26 cellular contexts compared by ENCODE assay signal in genomic region chr15:79164043-79164442, GRCh38.
"Had no signal": no experiment of that assay in that cellular context is flagged by ENCODE, and none has a peak within 500 bp of the region (broad histone marks: within the 10 kb centered on the region; RNA-seq: fewer than 3 reads in every experiment).

No MANE protein-coding gene starts in this region.

- H3K27me3 ChIP-seq: dorsolateral prefrontal cortex, gastrocnemius medialis, heart right ventricle had no signal

- H3K4me1 ChIP-seq: esophagus squamous epithelium, gastrocnemius medialis, lower lobe of right lung had no signal

- H3K27ac Mint-ChIP-seq: endodermal cell, mesothelial cell of epicardium had no signal

- H3K9me3 Mint-ChIP-seq: endodermal cell, mesothelial cell of epicardium had no signal

- H3K4me3 Mint-ChIP-seq: endodermal cell, mesothelial cell of epicardium had no signal

- H3K27ac ChIP-seq: coronary artery, dorsolateral prefrontal cortex, epithelial cell of prostate, esophagus squamous epithelium, gastrocnemius medialis, heart right ventricle, left ventricle myocardium inferior, lower lobe of right lung had no signal

- H3K4me3 ChIP-seq: coronary artery, dorsolateral prefrontal cortex, esophagus squamous epithelium, gastrocnemius medialis, heart right ventricle, left ventricle myocardium inferior, lower lobe of right lung, mucosa of descending colon had no signal

- H3K36me3 Mint-ChIP-seq: mesothelial cell of epicardium had no signal

- H3K36me3 ChIP-seq: esophagus squamous epithelium, gastrocnemius medialis, heart right ventricle, left ventricle myocardium inferior, lower lobe of right lung had no signal

- H3K9me3 ChIP-seq: esophagus squamous epithelium, gastrocnemius medialis, heart right ventricle, left ventricle myocardium inferior, lower lobe of right lung, mucosa of descending colon had no signal

- DNase-seq: dermis blood vessel endothelial cell; dorsolateral prefrontal cortex; effector CD4-positive, alpha-beta T cell; effector memory CD4-positive, alpha-beta T cell; endodermal cell; erythroblast; esophagus squamous epithelium; foreskin fibroblast; foreskin melanocyte; gastrocnemius medialis; glutamatergic neuron; heart right ventricle; hippocampal formation; left cardiac atrium; left ventricle myocardium inferior; lower lobe of right lung; mesenchymal stem cell; mucosa of descending colon had no signal

- ATAC-seq: esophagus mucosa, gastrocnemius medialis, heart right ventricle, left cardiac atrium, lower lobe of right lung, mucosa of descending colon had no signal

- FAIRE-seq: colon, endometrium, islet of Langerhans, keratinocyte had no signal
